Comparison of ENCODE assay signal across 30 cellular contexts in genomic region chr18:46728219-46728930, GRCh38. TPM values are rescaled to one million over a fixed set of nuclear protein-coding genes. Genes with fewer than 3 reads are reported as not detected.
"Had no signal": no experiment of that assay in that cellular context is flagged by ENCODE, and none has a peak within 500 bp of the region (broad histone marks: within the 10 kb centered on the region; RNA-seq: fewer than 3 reads in every experiment).

No MANE protein-coding gene starts in this region.

- ATAC-seq: activated CD8-positive, alpha-beta T cell treated with anti-CD3 and anti-CD28 coated beads, Interleukin-2, amount 10 ng/mL, durations not matched to agents 7 days and 5 days; activated naive CD4-positive, alpha-beta T cell treated with anti-CD3 and anti-CD28 coated beads, Interleukin-2, amount 50 U/mL, for 72 hours; activated naive CD8-positive, alpha-beta T cell treated with anti-CD3 and anti-CD28 coated beads, Interleukin-2, amount 50 U/mL, for 24 hours; activated T-cell treated with anti-CD3 and anti-CD28 coated beads, Interleukin-2, amount 50 U/mL, for 4 hours; body of pancreas; WTC11 had no signal

- H3K4me1 Mint-ChIP-seq: activated naive CD8-positive, alpha-beta T cell treated with anti-CD3 and anti-CD28 coated beads, Interleukin-2, amount 50 U/mL, for 24 hours; IgD-negative memory B cell; WTC11 had no signal

- H3K27me3 ChIP-seq: ascending aorta, body of pancreas, SJCRH30 had no signal

- H3K4me3 ChIP-seq: ascending aorta, body of pancreas, SJCRH30 had no signal

- H3K9me3 ChIP-seq: SK-N-SH had no signal

- H3K27ac ChIP-seq: ascending aorta, body of pancreas, SJCRH30 had no signal

- H3K4me1 ChIP-seq: ascending aorta, body of pancreas, SJCRH30 had no signal

- DNase-seq: activated CD4-positive, alpha-beta T cell treated with anti-CD3 and anti-CD28 coated beads for 48 hours; activated CD4-positive, alpha-beta T cell treated with anti-CD3 and anti-CD28 coated beads, Interleukin-2, amount 50 U/mL, for 4 hours; activated CD4-positive, CD25-positive, alpha-beta regulatory T cell treated with anti-CD3 and anti-CD28 coated beads, Interleukin-2, amount 50 U/mL, for 72 hours; activated CD8-positive, alpha-beta T cell treated with anti-CD3 and anti-CD28 coated beads, Interleukin-2, amount 10 ng/mL, durations not matched to agents 7 days and 5 days; activated effector memory CD4-positive, alpha-beta T cell treated with anti-CD3 and anti-CD28 coated beads, Interleukin-2, amount 50 U/mL, for 16 hours; activated naive CD4-positive, alpha-beta T cell treated with Interleukin-2 at 50 U/mL for 16 hours; activated naive CD8-positive, alpha-beta T cell treated with anti-CD3 and anti-CD28 coated beads, Interleukin-2, amount 50 U/mL, for 24 hours; activated T-cell treated with anti-CD3 and anti-CD28 coated beads, Interleukin-2, amount 50 U/mL, for 4 hours; amniotic stem cell; body of pancreas; KG1; NCI-H1092 treated with DMSO at 0.1 percent for 48 hours; NCI-H1417 treated with DMSO at 0.1 percent for 48 hours; NCI-H1694; NCI-H2029; NCI-H2107; NCI-H2171 treated with DMSO at 0.1 percent for 48 hours; NCI-H226; NCI-H526 treated with DMSO at 0.1 percent for 48 hours; NCI-H82; Right ventricle myocardium superior; SJCRH30; SK-N-SH had no signal

- H3K4me3 Mint-ChIP-seq: activated CD8-positive, alpha-beta T cell treated with anti-CD3 and anti-CD28 coated beads, Interleukin-2, amount 10 ng/mL, durations not matched to agents 7 days and 5 days; activated naive CD8-positive, alpha-beta T cell treated with anti-CD3 and anti-CD28 coated beads, Interleukin-2, amount 50 U/mL, for 24 hours; activated T-cell treated with anti-CD3 and anti-CD28 coated beads, Interleukin-2, amount 50 U/mL, for 4 hours; T-helper 2 cell treated with Interferon-gamma antibody and Interleukin-4, amounts not matched to agents 5 μg/mL and 100 μg/mL, for 36 hours; WTC11 had no signal

- H3K27ac Mint-ChIP-seq: activated CD8-positive, alpha-beta T cell treated with anti-CD3 and anti-CD28 coated beads, Interleukin-2, amount 10 ng/mL, durations not matched to agents 7 days and 5 days; activated naive CD4-positive, alpha-beta T cell treated with anti-CD3 and anti-CD28 coated beads, Interleukin-2, amount 50 U/mL, for 72 hours; activated naive CD8-positive, alpha-beta T cell treated with anti-CD3 and anti-CD28 coated beads, Interleukin-2, amount 50 U/mL, for 24 hours; IgD-negative memory B cell; T-helper 2 cell treated with Interferon-gamma antibody and Interleukin-4, amounts not matched to agents 5 μg/mL and 100 μg/mL, for 36 hours; WTC11 had no signal

- H3K36me3 ChIP-seq: ascending aorta, SJCRH30 had no signal

- H3K9ac ChIP-seq: SK-N-SH had no signal

RNA-seq across cellular contexts. Expression of gene ST8SIA5, which starts 28.5 kb away (rescaled TPM):
- total RNA-seq: activated CD8-positive, alpha-beta T cell treated with anti-CD3 and anti-CD28 coated beads, Interleukin-2, amount 10 ng/mL, durations not matched to agents 7 days and 5 days; bronchial epithelial cell; NCI-H460 had no signal
- polyA plus RNA-seq: IgD-negative memory B cell had no signal
